2 cellular contexts compared by ENCODE assay signal in the genomic region with DNA sequence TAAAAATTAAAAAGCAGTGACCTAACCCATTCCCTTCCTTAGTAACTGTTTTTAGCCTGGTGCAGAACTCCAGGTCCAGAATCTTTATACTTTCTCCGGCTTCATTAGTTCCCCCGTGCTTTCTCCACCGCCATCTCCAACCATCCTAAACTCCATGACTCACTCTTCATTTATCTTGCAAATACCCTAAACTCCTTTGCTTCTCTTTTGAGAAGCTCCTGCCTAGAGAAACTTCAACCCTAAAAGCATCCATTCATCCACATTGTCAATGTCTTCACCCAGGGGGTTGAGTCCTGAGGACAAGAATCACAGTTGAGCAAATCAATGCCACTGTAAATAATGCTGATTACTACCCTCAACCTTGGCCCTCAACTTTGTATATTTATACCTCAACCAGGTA.
TF ChIP-seq lines count a peak whose summit lies in the region.

No MANE protein-coding gene starts in this region.

TF ChIP-seq in IMR-90, 13 proteins besides CTCF, POLR2A, EP300 and RAD21:
- TF ChIP-seq MXI1 (IDR thresholded peaks at IDR 0.05; ENCODE audit: borderline replicate concordance, low read depth, low read length) (no peak), SMC3 (IDR thresholded peaks at IDR 0.05; ENCODE audit: low read depth, low read length) (no peak), CEBPB (IDR thresholded peaks at IDR 0.05; ENCODE audit: low read depth, low read length) (no peak), BHLHE40 (IDR thresholded peaks at IDR 0.05; ENCODE audit: low read depth, low read length) (no peak), RCOR1 (IDR thresholded peaks at IDR 0.05; ENCODE audit: insufficient replicate concordance, low read length) (no peak), FOS (IDR thresholded peaks at IDR 0.05; ENCODE audit: low read depth, low read length) (no peak), NFE2L2 (IDR thresholded peaks at IDR 0.05; ENCODE audit: low read depth, low read length) (no peak), CHD1 (IDR thresholded peaks at IDR 0.05; ENCODE audit: low read depth, low read length) (no peak), MAZ (IDR thresholded peaks at IDR 0.05; ENCODE audit: borderline replicate concordance, low read depth, low read length) (no peak), RFX5 (IDR thresholded peaks at IDR 0.05; ENCODE audit: low read depth, low read length) (no peak), MAFK (IDR thresholded peaks at IDR 0.05; ENCODE audit: low read depth, low read length) (no peak)
- TF ChIP-seq, protein P1, sequence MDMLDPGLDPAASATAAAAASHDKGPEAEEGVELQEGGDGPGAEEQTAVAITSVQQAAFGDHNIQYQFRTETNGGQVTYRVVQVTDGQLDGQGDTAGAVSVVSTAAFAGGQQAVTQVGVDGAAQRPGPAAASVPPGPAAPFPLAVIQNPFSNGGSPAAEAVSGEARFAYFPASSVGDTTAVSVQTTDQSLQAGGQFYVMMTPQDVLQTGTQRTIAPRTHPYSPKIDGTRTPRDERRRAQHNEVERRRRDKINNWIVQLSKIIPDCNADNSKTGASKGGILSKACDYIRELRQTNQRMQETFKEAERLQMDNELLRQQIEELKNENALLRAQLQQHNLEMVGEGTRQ (IDR thresholded peaks at IDR 0.05; ENCODE audit: low read depth, low read length), result no peak
- TF ChIP-seq, protein P2, sequence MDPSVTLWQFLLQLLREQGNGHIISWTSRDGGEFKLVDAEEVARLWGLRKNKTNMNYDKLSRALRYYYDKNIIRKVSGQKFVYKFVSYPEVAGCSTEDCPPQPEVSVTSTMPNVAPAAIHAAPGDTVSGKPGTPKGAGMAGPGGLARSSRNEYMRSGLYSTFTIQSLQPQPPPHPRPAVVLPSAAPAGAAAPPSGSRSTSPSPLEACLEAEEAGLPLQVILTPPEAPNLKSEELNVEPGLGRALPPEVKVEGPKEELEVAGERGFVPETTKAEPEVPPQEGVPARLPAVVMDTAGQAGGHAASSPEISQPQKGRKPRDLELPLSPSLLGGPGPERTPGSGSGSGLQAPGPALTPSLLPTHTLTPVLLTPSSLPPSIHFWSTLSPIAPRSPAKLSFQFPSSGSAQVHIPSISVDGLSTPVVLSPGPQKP (IDR thresholded peaks at IDR 0.05; ENCODE audit: borderline replicate concordance, low read depth, low read length), result no peak

TF ChIP-seq in HEK293T, 16 proteins besides CTCF, POLR2A, EP300 and RAD21:
- TF ChIP-seq ARNT (IDR thresholded peaks at IDR 0.05), result no peak
- no peak for TF ChIP-seq ZNF384 (IDR thresholded peaks at IDR 0.05)
- TF ChIP-seq BHLHE40 (IDR thresholded peaks at IDR 0.05; ENCODE audit: borderline replicate concordance), result no peak
- no peak for TF ChIP-seq SUZ12 (IDR thresholded peaks at IDR 0.05)
- no peak for TF ChIP-seq FOXK2 (IDR thresholded peaks at IDR 0.05)
- TF ChIP-seq TARDBP (IDR thresholded peaks at IDR 0.05), result no peak
- no peak for TF ChIP-seq ELF4 (IDR thresholded peaks at IDR 0.05)
- TF ChIP-seq FOXA1 (IDR thresholded peaks at IDR 0.05), result no peak
- no peak for TF ChIP-seq CTBP1 (IDR thresholded peaks at IDR 0.05; ENCODE audit: borderline replicate concordance)
- TF ChIP-seq, protein P3, sequence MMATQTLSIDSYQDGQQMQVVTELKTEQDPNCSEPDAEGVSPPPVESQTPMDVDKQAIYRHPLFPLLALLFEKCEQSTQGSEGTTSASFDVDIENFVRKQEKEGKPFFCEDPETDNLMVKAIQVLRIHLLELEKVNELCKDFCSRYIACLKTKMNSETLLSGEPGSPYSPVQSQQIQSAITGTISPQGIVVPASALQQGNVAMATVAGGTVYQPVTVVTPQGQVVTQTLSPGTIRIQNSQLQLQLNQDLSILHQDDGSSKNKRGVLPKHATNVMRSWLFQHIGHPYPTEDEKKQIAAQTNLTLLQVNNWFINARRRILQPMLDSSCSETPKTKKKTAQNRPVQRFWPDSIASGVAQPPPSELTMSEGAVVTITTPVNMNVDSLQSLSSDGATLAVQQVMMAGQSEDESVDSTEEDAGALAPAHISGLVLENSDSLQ (IDR thresholded peaks at IDR 0.05), result no peak
- no peak for TF ChIP-seq HDGF (IDR thresholded peaks at IDR 0.05; ENCODE audit: borderline replicate concordance)
- no peak for TF ChIP-seq FOXM1 (IDR thresholded peaks at IDR 0.05; ENCODE audit: borderline replicate concordance)
- TF ChIP-seq NFRKB (IDR thresholded peaks at IDR 0.05), result no peak
- TF ChIP-seq LEF1 (IDR thresholded peaks at IDR 0.05; ENCODE audit: borderline replicate concordance), result no peak
TF ChIP-seq in HEK293T: peak in this region for 0.
